Comparison of ENCODE assay signal across 1 cellular context in genomic region chr17:1580979-1581676, GRCh38.
A peak's percentile ranks its signal among the peaks of the same experiment; 100 is the strongest.
TF ChIP-seq lines count a peak whose summit lies in the region.

No MANE protein-coding gene starts in this region.

TF ChIP-seq in H1, 55 proteins besides CTCF, POLR2A, EP300 and RAD21:
- TF ChIP-seq, protein P1, sequence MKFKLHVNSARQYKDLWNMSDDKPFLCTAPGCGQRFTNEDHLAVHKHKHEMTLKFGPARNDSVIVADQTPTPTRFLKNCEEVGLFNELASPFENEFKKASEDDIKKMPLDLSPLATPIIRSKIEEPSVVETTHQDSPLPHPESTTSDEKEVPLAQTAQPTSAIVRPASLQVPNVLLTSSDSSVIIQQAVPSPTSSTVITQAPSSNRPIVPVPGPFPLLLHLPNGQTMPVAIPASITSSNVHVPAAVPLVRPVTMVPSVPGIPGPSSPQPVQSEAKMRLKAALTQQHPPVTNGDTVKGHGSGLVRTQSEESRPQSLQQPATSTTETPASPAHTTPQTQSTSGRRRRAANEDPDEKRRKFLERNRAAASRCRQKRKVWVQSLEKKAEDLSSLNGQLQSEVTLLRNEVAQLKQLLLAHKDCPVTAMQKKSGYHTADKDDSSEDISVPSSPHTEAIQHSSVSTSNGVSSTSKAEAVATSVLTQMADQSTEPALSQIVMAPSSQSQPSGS (IDR thresholded peaks at IDR 0.05; ENCODE audit: low read length) = no peak
- peak; percentile 41; the same call in 1 of the 2 replicates for TF ChIP-seq TEAD4 (IDR thresholded peaks at IDR 0.05; ENCODE audit: low read depth, low read length)
